Comparison of ENCODE assay signal across 8 cellular contexts in genomic region chr3:196639517-196640500, GRCh38. TPM values are rescaled to one million over a fixed set of nuclear protein-coding genes. Genes with fewer than 3 reads are reported as not detected.
DNase-seq lines count a peak whose midpoint lies in the region; FAIRE-seq and TF ChIP-seq lines count a peak whose summit lies in the region.

NRROS (plus strand) TSS chr3:196639694; CDS start chr3:196654540, 14,846 bp downstream.

- peak within 1 kb of the TSS; percentile 44 for H3K4me3 ChIP-seq in AG10803 (ENCODE audit: low read length)
- H3K4me3 ChIP-seq in cardiac muscle cell: peak within 1 kb of the TSS; percentile 13
- H3K4me3 ChIP-seq in urinary bladder (ENCODE audit: low read depth, low read length): peak within 1 kb of the TSS; percentile 58

- TF ChIP-seq CTCF in AG10803 (conservative IDR thresholded peaks at IDR 0.05; ENCODE audit: low read length): no peak
- TF ChIP-seq CTCF in cardiac muscle cell (IDR thresholded peaks at IDR 0.05; ENCODE audit: low read depth, low read length): no peak

- intact Hi-C loops in posterior vena cava (cut with DNase I): no loop called here

- no peaks in the 10 kb centered on the region for H3K9me3 ChIP-seq in cardiac muscle cell (ENCODE audit: low read depth)

- no peaks in the 10 kb centered on the region for H3K36me3 ChIP-seq in cardiac muscle cell
- H3K36me3 ChIP-seq in urinary bladder (ENCODE audit: insufficient read depth): no peaks in the 10 kb centered on the region

- H3K9me3 Mint-ChIP-seq in activated naive CD4-positive, alpha-beta T cell treated with anti-CD3 and anti-CD28 coated beads, Interleukin-2, amount 50 U/mL, for 24 hours: no peaks in the 10 kb centered on the region

- H3K27ac ChIP-seq in cardiac muscle cell (no peak within 1 kb of the TSS), urinary bladder (ENCODE audit: low read depth) (peak within 1 kb of the TSS; percentile 32)

- WGBS in urinary bladder: 10% methylated on average over 68 of the region's 68 CpGs

- H3K36me3 Mint-ChIP-seq in activated naive CD4-positive, alpha-beta T cell treated with anti-CD3 and anti-CD28 coated beads, Interleukin-2, amount 50 U/mL, for 24 hours: peaks cover 2% of the 10 kb centered on the region

- in situ Hi-C loops in SK-MEL-5 (cut with HindIII; ENCODE audit: low pct_unique_long_range_greater_than_20kb, low sequenced_read_pairs): no loop called here

- DNase-seq in AG10803 (ENCODE audit: low read depth) (peak; percentile 26), GM19239 (ENCODE audit: insufficient read length, low spot score) (peak; percentile 74), HUDEP-2 (lab: John Stamatoyannopoulos, UW; ENCODE audit: unreplicated experiment in 76 of 76) (peak in 71 of 76 experiments; percentile 11 to 78 (median 63)), SK-MEL-5 (ENCODE audit: low read depth, low spot score) (peak; percentile 36), cardiac muscle cell (ENCODE audit: low read depth in 1 of 2, low spot score in 1 of 2) (peak; percentile 65 to 68), posterior vena cava (ENCODE audit: low spot score) (peak; percentile 90)

- peak within 1 kb of the TSS; percentile 60 for H3K4me3 Mint-ChIP-seq in activated naive CD4-positive, alpha-beta T cell treated with anti-CD3 and anti-CD28 coated beads, Interleukin-2, amount 50 U/mL, for 24 hours

- H3K4me1 ChIP-seq in cardiac muscle cell (ENCODE audit: low read depth): no peaks in the 10 kb centered on the region
- H3K4me1 ChIP-seq in urinary bladder (ENCODE audit: insufficient read depth): no peaks in the 10 kb centered on the region

- H3K27me3 Mint-ChIP-seq in activated naive CD4-positive, alpha-beta T cell treated with anti-CD3 and anti-CD28 coated beads, Interleukin-2, amount 50 U/mL, for 24 hours: no peaks in the 10 kb centered on the region

- H3K27me3 ChIP-seq in cardiac muscle cell: peaks cover 19% of the 10 kb centered on the region

- FAIRE-seq in GM19239 (lab: Jason Lieb, UNC): peak; percentile 79

- H3K27ac Mint-ChIP-seq in activated naive CD4-positive, alpha-beta T cell treated with anti-CD3 and anti-CD28 coated beads, Interleukin-2, amount 50 U/mL, for 24 hours: peak within 1 kb of the TSS; percentile 90

- H3K4me1 Mint-ChIP-seq in activated naive CD4-positive, alpha-beta T cell treated with anti-CD3 and anti-CD28 coated beads, Interleukin-2, amount 50 U/mL, for 24 hours: peaks cover 71% of the 10 kb centered on the region

RNA-seq across cellular contexts. Expression of gene NRROS, which starts in this region (rescaled TPM):
- 3.2 and 6.2 TPM in 2 replicates for total RNA-seq in SK-MEL-5 (2014; rRNA removed; shearing (Covaris generic))
- polyA plus RNA-seq in SK-MEL-5 (2015; cell fraction: cytosol; rRNA removed): 10.7 and 11.4 TPM in 2 replicates
- 1.0 and 4.6 TPM in 2 replicates for polyA plus RNA-seq in SK-MEL-5 (2015; cell fraction: nucleus; rRNA removed)
- total RNA-seq in cardiac muscle cell (1.3 and 1.6 TPM in 2 replicates), posterior vena cava (10 to 100 TPM in 1 of 2 donors, 1 to 10 TPM in 1; 8.0 to 10.6 TPM), urinary bladder (4.1 TPM)
- polyA plus RNA-seq in cardiac muscle cell (not detected in 2 replicates), urinary bladder (7.2 TPM)

Comparison
In these comparisons a context has a peak if more than half of its experiments do, and no peak if none do; other contexts are left out.
1. DNase-seq: peak in every context shown above with its lines; median percentile 90 in posterior vena cava; 74 in GM19239; 66 in cardiac muscle cell; 63 in HUDEP-2; 36 in SK-MEL-5; 26 in AG10803.